ENCODE assay signal across 15 cellular contexts in genomic region chr20:57562541-57563465, GRCh38. TPM values are rescaled to one million over a fixed set of nuclear protein-coding genes. Genes with fewer than 3 reads are reported as not detected.
DNase-seq lines count a peak whose midpoint lies in the region; ATAC-seq and TF ChIP-seq lines count a peak whose summit lies in the region.
"Had no signal": no experiment of that assay in that cellular context is flagged by ENCODE, and none has a peak within 500 bp of the region (broad histone marks: within the 10 kb centered on the region; RNA-seq: fewer than 3 reads in every experiment).

No MANE protein-coding gene starts in this region.

- no peak for TF ChIP-seq CTCF in colonic mucosa (IDR thresholded peaks at IDR 0.05)
- no peak for TF ChIP-seq CTCF in liver (IDR thresholded peaks at IDR 0.05; ENCODE audit: low read depth, low read length, missing input control)
- no peak for TF ChIP-seq CTCF in neural crest cell (conservative IDR thresholded peaks at IDR 0.05)
- TF ChIP-seq CTCF in Peyer's patch (IDR thresholded peaks at IDR 0.05), result no peak
- TF ChIP-seq CTCF in dorsolateral prefrontal cortex (IDR thresholded peaks at IDR 0.05 in 54 of 56, conservative IDR thresholded peaks at IDR 0.05 in 2 of 56; ENCODE audit: low read depth in 1 of 56, partially characterized antibody in 56 of 56), result no peak

- peak in 1 of 2 donors; percentile 11 for TF ChIP-seq POLR2A in Peyer's patch (IDR thresholded peaks at IDR 0.05)

- no peak overlapping the region for H3K4me3 Mint-ChIP-seq in neural crest cell
- no peak overlapping the region for H3K4me3 Mint-ChIP-seq in stimulated activated naive CD8-positive, alpha-beta T cell treated with anti-CD3 and anti-CD28 coated beads, Interleukin-15, amount 100 ng/mL, for 72 hours
- H3K4me3 Mint-ChIP-seq: CD4-positive, alpha-beta memory T cell; GM23338 had no signal

- H3K27me3 Mint-ChIP-seq in neural crest cell (ENCODE audit: low read depth), result peaks cover 19% of the 10 kb centered on the region
- peaks cover 22% of the 10 kb centered on the region for H3K27me3 Mint-ChIP-seq in stimulated activated naive CD8-positive, alpha-beta T cell treated with anti-CD3 and anti-CD28 coated beads, Interleukin-15, amount 100 ng/mL, for 72 hours

- peaks cover 4% of the 10 kb centered on the region for H3K4me1 ChIP-seq in colonic mucosa
- H3K4me1 ChIP-seq in liver (ENCODE audit: control insufficient read depth in 4 of 4, insufficient read depth in 4 of 4, low read length in 3 of 4), result peaks cover 4 to 47% (median 23%) of the 10 kb centered on the region in 4 donors
- H3K4me1 ChIP-seq in subcutaneous abdominal adipose tissue (ENCODE audit: control insufficient read depth in 5 of 5, insufficient read depth in 5 of 5, low read length in 5 of 5), result peaks cover 10 to 76% (median 66%) of the 10 kb centered on the region in 5 donors
- peaks cover 0 to 19% (median 4%) of the 10 kb centered on the region in 4 donors for H3K4me1 ChIP-seq in Peyer's patch

- H3K27me3 ChIP-seq in colonic mucosa (peaks cover 3% of the 10 kb centered on the region), liver (ENCODE audit: control insufficient read depth in 4 of 4, insufficient read depth in 4 of 4, low read length in 3 of 4) (no peaks in the 10 kb centered on the region), subcutaneous abdominal adipose tissue (ENCODE audit: control insufficient read depth in 5 of 5, insufficient read depth in 4 of 5, low read length in 5 of 5) (peaks cover 0 to 4% (median 0%) of the 10 kb centered on the region in 5 donors), Peyer's patch (no peaks in the 10 kb centered on the region), dorsolateral prefrontal cortex (peaks cover 0 to 10% (median 0%) of the 10 kb centered on the region in 45 donors)

- DNase-seq in colonic mucosa (no peak), neural crest cell (ENCODE audit: low read depth, low spot score) (no peak), Peyer's patch (no peak), SHP77 (lab: John Stamatoyannopoulos, UW) (no peak), dorsolateral prefrontal cortex (no peak)
- DNase-seq in stimulated activated naive CD8-positive, alpha-beta T cell treated with anti-CD3 and anti-CD28 coated beads, Interleukin-15, amount 100 ng/mL, for 72 hours, result no peak
- DNase-seq: BE2C; CD4-positive, alpha-beta memory T cell; DMS79 treated with DMSO at 0.1 percent for 48 hours; EL; H7 had no signal

- no peaks in the 10 kb centered on the region for H3K9me3 Mint-ChIP-seq in neural crest cell
- H3K9me3 Mint-ChIP-seq in stimulated activated naive CD8-positive, alpha-beta T cell treated with anti-CD3 and anti-CD28 coated beads, Interleukin-15, amount 100 ng/mL, for 72 hours, result no peaks in the 10 kb centered on the region
- H3K9me3 Mint-ChIP-seq: CD4-positive, alpha-beta memory T cell had no signal

- H3K4me1 Mint-ChIP-seq in neural crest cell, result peaks cover 3% of the 10 kb centered on the region
- no peaks in the 10 kb centered on the region for H3K4me1 Mint-ChIP-seq in stimulated activated naive CD8-positive, alpha-beta T cell treated with anti-CD3 and anti-CD28 coated beads, Interleukin-15, amount 100 ng/mL, for 72 hours
- H3K4me1 Mint-ChIP-seq: CD4-positive, alpha-beta memory T cell; GM23338 had no signal

- no peak for TF ChIP-seq RAD21 in liver (IDR thresholded peaks at IDR 0.05)

- H3K9ac ChIP-seq in colonic mucosa (ENCODE audit: low read depth in 2 of 2, low read length in 2 of 2), result peak overlapping the region in 1 of 2 donors; percentile 93
- H3K9ac ChIP-seq in liver (ENCODE audit: low read depth in 1 of 2, low read length in 2 of 2), result peak overlapping the region; percentile 40 to 90
- peak overlapping the region in 1 of 5 donors; percentile 73 for H3K9ac ChIP-seq in subcutaneous abdominal adipose tissue (ENCODE audit: low read length in 5 of 5)

- H3K36me3 ChIP-seq in colonic mucosa, result no peaks in the 10 kb centered on the region
- H3K36me3 ChIP-seq in liver (ENCODE audit: control insufficient read depth in 4 of 4, insufficient read depth in 3 of 4, low read depth in 1 of 4, low read length in 3 of 4), result peaks cover 0 to 5% (median 0%) of the 10 kb centered on the region in 4 donors
- peaks cover 3 to 31% (median 23%) of the 10 kb centered on the region in 5 donors for H3K36me3 ChIP-seq in subcutaneous abdominal adipose tissue (ENCODE audit: control insufficient read depth in 5 of 5, insufficient read depth in 5 of 5, low read length in 5 of 5)
- H3K36me3 ChIP-seq in Peyer's patch, result peaks cover 0 to 46% (median 4%) of the 10 kb centered on the region in 3 donors
- H3K36me3 ChIP-seq: BE2C had no signal

- H3K4me3 ChIP-seq in colonic mucosa (peak overlapping the region; percentile 10), liver (ENCODE audit: low read depth in 1 of 3, low read length in 3 of 3) (peak overlapping the region; percentile 15 to 78 (median 67)), subcutaneous abdominal adipose tissue (ENCODE audit: low read depth in 1 of 5, low read length in 5 of 5) (peak overlapping the region; percentile 47 to 84 (median 66)), Peyer's patch (peak overlapping the region in 2 of 4 donors; percentile 59 to 61), dorsolateral prefrontal cortex (no peak overlapping the region)
- H3K4me3 ChIP-seq: GM23338 had no signal

- 70% methylated on average over 35 of the region's 35 CpGs for WGBS in liver

- H3K27ac Mint-ChIP-seq in neural crest cell (ENCODE audit: unreplicated experiment), result peak overlapping the region; percentile 50
- peak overlapping the region in 1 of 2 donors; percentile 31 for H3K27ac Mint-ChIP-seq in stimulated activated naive CD8-positive, alpha-beta T cell treated with anti-CD3 and anti-CD28 coated beads, Interleukin-15, amount 100 ng/mL, for 72 hours
- H3K27ac Mint-ChIP-seq: CD4-positive, alpha-beta memory T cell; GM23338 had no signal

- H3K36me3 Mint-ChIP-seq in neural crest cell (ENCODE audit: low read depth), result no peaks in the 10 kb centered on the region
- H3K36me3 Mint-ChIP-seq: CD4-positive, alpha-beta memory T cell had no signal

- no peak overlapping the region for H3K27ac ChIP-seq in colonic mucosa
- peak overlapping the region; percentile 86 to 89 for H3K27ac ChIP-seq in liver (ENCODE audit: low read depth in 1 of 2, low read length in 2 of 2)
- peak overlapping the region; percentile 65 for H3K27ac ChIP-seq in subcutaneous abdominal adipose tissue (ENCODE audit: low read depth, low read length)
- H3K27ac ChIP-seq in Peyer's patch, result peak overlapping the region in 2 of 4 donors; percentile 81 to 91
- no peak overlapping the region for H3K27ac ChIP-seq in dorsolateral prefrontal cortex
- H3K27ac ChIP-seq: C4-2B had no signal

- no peak for ATAC-seq in stimulated activated naive CD8-positive, alpha-beta T cell treated with anti-CD3 and anti-CD28 coated beads, Interleukin-15, amount 100 ng/mL, for 72 hours
- ATAC-seq: GM23338 had no signal

- H3K9me3 ChIP-seq in colonic mucosa, result no peaks in the 10 kb centered on the region
- no peaks in the 10 kb centered on the region for H3K9me3 ChIP-seq in liver (ENCODE audit: control insufficient read depth in 4 of 4, low read length in 3 of 4)
- no peaks in the 10 kb centered on the region for H3K9me3 ChIP-seq in subcutaneous abdominal adipose tissue (ENCODE audit: control insufficient read depth in 5 of 5, low read length in 5 of 5)
- H3K9me3 ChIP-seq in Peyer's patch, result no peaks in the 10 kb centered on the region
- H3K9me3 ChIP-seq: BE2C had no signal

- intact Hi-C loops in colonic mucosa (cut with DNase I) (no loop called here), dorsolateral prefrontal cortex (cut with DNase I) (no loop called here)

TF ChIP-seq in liver, 16 proteins besides CTCF, POLR2A, EP300 and RAD21 (continues in another document):
- TF ChIP-seq, protein P1, sequence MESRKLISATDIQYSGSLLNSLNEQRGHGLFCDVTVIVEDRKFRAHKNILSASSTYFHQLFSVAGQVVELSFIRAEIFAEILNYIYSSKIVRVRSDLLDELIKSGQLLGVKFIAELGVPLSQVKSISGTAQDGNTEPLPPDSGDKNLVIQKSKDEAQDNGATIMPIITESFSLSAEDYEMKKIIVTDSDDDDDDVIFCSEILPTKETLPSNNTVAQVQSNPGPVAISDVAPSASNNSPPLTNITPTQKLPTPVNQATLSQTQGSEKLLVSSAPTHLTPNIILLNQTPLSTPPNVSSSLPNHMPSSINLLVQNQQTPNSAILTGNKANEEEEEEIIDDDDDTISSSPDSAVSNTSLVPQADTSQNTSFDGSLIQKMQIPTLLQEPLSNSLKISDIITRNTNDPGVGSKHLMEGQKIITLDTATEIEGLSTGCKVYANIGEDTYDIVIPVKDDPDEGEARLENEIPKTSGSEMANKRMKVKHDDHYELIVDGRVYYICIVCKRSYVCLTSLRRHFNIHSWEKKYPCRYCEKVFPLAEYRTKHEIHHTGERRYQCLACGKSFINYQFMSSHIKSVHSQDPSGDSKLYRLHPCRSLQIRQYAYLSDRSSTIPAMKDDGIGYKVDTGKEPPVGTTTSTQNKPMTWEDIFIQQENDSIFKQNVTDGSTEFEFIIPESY (IDR thresholded peaks at IDR 0.05), result peak; percentile 51
- TF ChIP-seq RXRA (IDR thresholded peaks at IDR 0.05), result no peak
- TF ChIP-seq TAF1 (conservative IDR thresholded peaks at IDR 0.05), result no peak
- TF ChIP-seq JUND (IDR thresholded peaks at IDR 0.05), result peak in 1 of 2 donors; percentile 25
- TF ChIP-seq EGR1 (IDR thresholded peaks at IDR 0.05; ENCODE audit: low read depth in 2 of 2), result peak; percentile 21 to 40
- TF ChIP-seq, protein P2, sequence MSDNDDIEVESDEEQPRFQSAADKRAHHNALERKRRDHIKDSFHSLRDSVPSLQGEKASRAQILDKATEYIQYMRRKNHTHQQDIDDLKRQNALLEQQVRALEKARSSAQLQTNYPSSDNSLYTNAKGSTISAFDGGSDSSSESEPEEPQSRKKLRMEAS (IDR thresholded peaks at IDR 0.05), result peak; percentile 14
- peak; percentile 52 for TF ChIP-seq FOXA1 (IDR thresholded peaks at IDR 0.05)
- no peak for TF ChIP-seq GABPA (IDR thresholded peaks at IDR 0.05 in 1 of 2, conservative IDR thresholded peaks at IDR 0.05 in 1 of 2)

RNA-seq across cellular contexts. Expression of gene PCK1, which starts 1.9 kb away (rescaled TPM):
- total RNA-seq in colonic mucosa (100 to 1,000 TPM; 272 TPM), liver (100 to 1,000 TPM in 1 of 2 donors, 1 to 10 TPM in 1; 8.9 to 532 TPM), neural crest cell (not detected in 2 replicates), Peyer's patch (1,000 to 10,000 TPM in 1 of 4 donors, 100 to 1,000 TPM in 2, 10 to 100 TPM in 1; 98.2 to 2,194 (median 572) TPM), dorsolateral prefrontal cortex (10 to 100 TPM in 6 of 120 experiments, 1 to 10 TPM in 83, under 1 TPM in 24, not detected in 7; 0.16 to 13.1 (median 2.9) TPM)
- 100 to 1,000 TPM; 265 to 363 TPM for polyA plus RNA-seq in liver
- total RNA-seq: CD4-positive, alpha-beta memory T cell; GM23338; H7 had no signal
- polyA plus RNA-seq: CD4-positive, alpha-beta memory T cell; GM23338 had no signal

RNA-seq across cellular contexts. Expression of gene CTCFL, which starts 37.9 kb away (rescaled TPM):
- total RNA-seq in colonic mucosa (under 1 TPM in 1 of 2 donors, not detected in 1; 0.47 TPM), liver (under 1 TPM; 0.05 to 0.08 TPM), neural crest cell (0.09 and 0.14 TPM in 2 replicates), Peyer's patch (not detected), dorsolateral prefrontal cortex (under 1 TPM in 1 of 120 experiments, not detected in 119; 0.13 TPM)
- polyA plus RNA-seq in liver, result under 1 TPM in 1 of 2 donors, not detected in 1; 0.08 TPM
- total RNA-seq: CD4-positive, alpha-beta memory T cell had no signal
- polyA plus RNA-seq: CD4-positive, alpha-beta memory T cell had no signal

RNA-seq across cellular contexts. Expression of gene ZBP1, which starts 57.4 kb away (rescaled TPM):
- total RNA-seq in colonic mucosa (1 to 10 TPM; 2.7 to 3.4 TPM), liver (under 1 TPM; 0.14 to 0.42 TPM), neural crest cell (not detected in 2 replicates), Peyer's patch (10 to 100 TPM in 1 of 4 donors, 1 to 10 TPM in 2, not detected in 1; 2.3 to 14.0 (median 9.8) TPM), dorsolateral prefrontal cortex (1 to 10 TPM in 11 of 120 experiments, under 1 TPM in 22, not detected in 87; 0.20 to 2.4 (median 0.79) TPM)
- polyA plus RNA-seq in liver, result under 1 TPM; 0.06 to 0.13 TPM
- total RNA-seq: GM23338, H7 had no signal
- polyA plus RNA-seq: GM23338 had no signal

Comparison
In these comparisons a context has a peak if more than half of its experiments do, and no peak if none do; other contexts are left out.
1. H3K27ac ChIP-seq: peak in liver (2 of 2) and subcutaneous abdominal adipose tissue (single experiment); none in colonic mucosa (single experiment) and dorsolateral prefrontal cortex (0 of 59).
2. H3K4me3 ChIP-seq: peak in colonic mucosa (single experiment), liver (3 of 3) and subcutaneous abdominal adipose tissue (5 of 5); none in dorsolateral prefrontal cortex (0 of 59).